In the genomic region with DNA sequence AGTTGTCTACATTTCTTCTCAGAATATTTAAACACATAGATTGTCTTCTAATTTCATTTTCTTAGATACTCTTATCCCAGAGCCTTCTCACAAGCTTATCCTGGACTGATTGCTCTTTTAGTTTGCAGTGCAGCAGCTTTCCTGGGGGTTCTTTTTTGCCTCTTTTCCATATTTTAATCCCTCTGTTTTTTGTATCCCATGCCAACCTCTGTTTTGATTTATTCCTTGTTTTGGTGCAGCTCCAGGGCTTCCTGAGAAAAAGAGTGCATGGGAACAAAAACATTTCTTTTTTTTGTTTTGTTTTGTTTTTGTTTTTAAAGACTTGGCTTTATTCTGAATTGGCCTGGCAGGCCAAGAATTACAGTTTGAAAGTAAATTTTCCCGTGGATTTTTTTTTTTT, we compare ENCODE assay signal across 13 cellular contexts.
"Had no signal": no experiment of that assay in that cellular context is flagged by ENCODE, and none has a peak within 500 bp of the region (broad histone marks: within the 10 kb centered on the region; RNA-seq: fewer than 3 reads in every experiment).

No MANE protein-coding gene starts in this region.

- H3K4me3 Mint-ChIP-seq: activated naive CD8-positive, alpha-beta T cell treated with anti-CD3 and anti-CD28 coated beads, Interleukin-2, amount 10 ng/mL, durations not matched to agents 7 days and 5 days; activated T-cell treated with anti-CD3 and anti-CD28 coated beads, Interleukin-2, amount 50 U/mL, for 4 hours; effector memory CD8-positive, alpha-beta T cell had no signal

- H3K27me3 Mint-ChIP-seq: activated naive CD8-positive, alpha-beta T cell treated with anti-CD3 and anti-CD28 coated beads, Interleukin-2, amount 10 ng/mL, durations not matched to agents 7 days and 5 days; effector memory CD8-positive, alpha-beta T cell; naive thymus-derived CD4-positive, alpha-beta T cell had no signal

- H3K27me3 ChIP-seq: cardiac muscle cell, right atrium auricular region, tibial nerve, vagina had no signal

- DNase-seq: activated gamma-delta T cell; activated naive CD8-positive, alpha-beta T cell treated with anti-CD3 and anti-CD28 coated beads, Interleukin-2, amount 10 ng/mL, durations not matched to agents 7 days and 5 days; activated T-cell treated with anti-CD3 and anti-CD28 coated beads, Interleukin-2, amount 50 U/mL, for 4 hours; effector memory CD8-positive, alpha-beta T cell; hippocampal formation; naive thymus-derived CD4-positive, alpha-beta T cell; posterior cingulate gyrus; stimulated activated CD4-positive, alpha-beta T cell treated with anti-CD3 and anti-CD28 coated beads, Interleukin-4, amount 100 ng/mL, for 4 hours had no signal

- H3K27ac ChIP-seq: cardiac muscle cell, coronary artery, right atrium auricular region, tibial nerve, vagina had no signal

- H3K9me3 ChIP-seq: right atrium auricular region, tibial nerve, vagina had no signal

- H3K27ac Mint-ChIP-seq: activated naive CD8-positive, alpha-beta T cell treated with anti-CD3 and anti-CD28 coated beads, Interleukin-2, amount 10 ng/mL, durations not matched to agents 7 days and 5 days had no signal

- H3K9me3 Mint-ChIP-seq: activated naive CD8-positive, alpha-beta T cell treated with anti-CD3 and anti-CD28 coated beads, Interleukin-2, amount 10 ng/mL, durations not matched to agents 7 days and 5 days; activated T-cell treated with anti-CD3 and anti-CD28 coated beads, Interleukin-2, amount 50 U/mL, for 4 hours; effector memory CD8-positive, alpha-beta T cell; naive thymus-derived CD4-positive, alpha-beta T cell had no signal

- ATAC-seq: activated T-cell treated with anti-CD3 and anti-CD28 coated beads, Interleukin-2, amount 50 U/mL, for 4 hours; effector memory CD8-positive, alpha-beta T cell; naive thymus-derived CD4-positive, alpha-beta T cell had no signal
